9 cellular contexts compared by ENCODE assay signal in the genomic region with DNA sequence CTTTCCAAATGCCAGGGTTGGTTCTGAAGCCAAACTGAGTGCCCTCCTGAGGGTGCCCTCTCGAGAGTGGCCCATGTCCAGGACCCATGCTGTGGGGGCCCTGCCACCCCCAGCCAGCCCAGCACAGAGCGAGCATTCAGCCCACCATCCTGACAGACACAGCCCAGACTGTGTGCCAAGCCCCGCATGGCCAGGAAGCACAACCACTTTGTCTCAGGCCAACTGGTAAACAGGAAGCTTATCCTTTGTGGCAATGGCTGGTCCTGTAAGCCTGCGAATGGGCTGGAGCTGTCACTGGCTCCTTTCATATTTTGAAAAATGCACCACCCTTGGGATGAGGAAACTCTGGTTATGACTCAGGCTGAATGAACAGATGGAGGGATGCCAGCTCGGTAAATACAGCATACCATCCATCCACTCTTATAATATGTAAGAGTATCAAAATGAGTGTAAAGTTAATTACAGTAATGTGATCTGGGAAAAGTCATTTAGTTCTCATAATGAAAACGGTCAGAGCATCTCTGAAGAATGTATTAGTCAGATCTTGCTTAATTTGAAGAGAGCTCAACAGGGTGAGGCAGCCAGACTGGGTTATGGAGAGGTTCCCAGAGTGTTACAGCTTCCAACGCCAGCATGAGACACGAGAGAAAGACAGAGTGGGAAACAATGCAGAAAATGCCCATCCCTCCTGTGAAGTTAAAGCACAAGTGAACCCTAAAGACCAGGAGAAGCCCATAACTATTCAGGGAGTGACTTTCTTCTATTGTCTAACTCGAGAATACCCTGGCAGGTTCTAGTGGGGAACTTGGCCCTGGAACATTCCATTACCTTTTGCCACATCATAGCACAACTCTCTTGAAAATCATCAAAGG.
DNase-seq lines count a peak whose midpoint lies in the region; ATAC-seq, FAIRE-seq and TF ChIP-seq lines count a peak whose summit lies in the region.
"Had no signal": no experiment of that assay in that cellular context is flagged by ENCODE, and none has a peak within 500 bp of the region (broad histone marks: within the 10 kb centered on the region; RNA-seq: fewer than 3 reads in every experiment).

No MANE protein-coding gene starts in this region.

- no peaks in the 10 kb centered on the region for H3K9me3 Mint-ChIP-seq in CD8-positive, alpha-beta T cell

- TF ChIP-seq CTCF in CD8-positive, alpha-beta T cell (IDR thresholded peaks at IDR 0.05): no peak
- no peak for TF ChIP-seq CTCF in GM20000 (IDR thresholded peaks at IDR 0.05; ENCODE audit: extremely low read depth, missing control alignments)
- no peak; the same call in 1 of the 2 replicates for TF ChIP-seq CTCF in KMS-11 (conservative IDR thresholded peaks at IDR 0.05; ENCODE audit: low read depth, low read length)
- TF ChIP-seq CTCF in SU-DHL-6 (IDR thresholded peaks at IDR 0.05; ENCODE audit: insufficient read depth, low read length, poor library complexity, severe bottlenecking): no peak
- no peak for TF ChIP-seq CTCF in mammary epithelial cell (conservative IDR thresholded peaks at IDR 0.05 in 1 of 2, IDR thresholded peaks at IDR 0.05 in 1 of 2; ENCODE audit: extremely low read depth in 1 of 2, insufficient read depth in 1 of 2, low read depth in 1 of 2, low read length in 2 of 2)

- peaks cover 33% of the 10 kb centered on the region for H3K36me3 Mint-ChIP-seq in CD8-positive, alpha-beta T cell

- CTCF ChIA-PET in CD8-positive, alpha-beta T cell (lab: Charles Lee): interaction anchor here (1.2 to 12.1 kb wide), 13 partner anchors 9 to 63 kb away, joined by 3 to 134 read pairs (median 6); a partner anchor contains a TSS
- CTCF ChIA-PET in mammary epithelial cell (lab: Charles Lee; ENCODE audit: low non-redundant PET): interaction anchor here (0.5 to 0.8 kb wide), 3 partner anchors 65 to 191 kb away, joined by 4 to 8 read pairs (median 4); a partner anchor contains a TSS

- no peaks in the 10 kb centered on the region for H3K27me3 Mint-ChIP-seq in CD8-positive, alpha-beta T cell (ENCODE audit: low read depth)

- H4K20me1 ChIP-seq in KMS-11 (ENCODE audit: insufficient read depth): no peaks in the 10 kb centered on the region
- H4K20me1 ChIP-seq in SU-DHL-6 (ENCODE audit: low read depth, low read length): no peaks in the 10 kb centered on the region
- H4K20me1 ChIP-seq in mammary epithelial cell (ENCODE audit: insufficient read depth, low read length): no peaks in the 10 kb centered on the region

- H3K9me2 ChIP-seq in SU-DHL-6 (replicated peaks; ENCODE audit: insufficient read depth, low read length): no peaks in the 10 kb centered on the region

- H3K9ac ChIP-seq in KMS-11 (peak overlapping the region; percentile 10; the same call in 1 of the 2 replicates), SU-DHL-6 (ENCODE audit: low read length) (peak overlapping the region; percentile 70), mammary epithelial cell (ENCODE audit: insufficient read depth, low read length) (peak overlapping the region; percentile 63)

- no peaks in the 10 kb centered on the region for H3K36me3 ChIP-seq in CD8-positive, alpha-beta T cell (ENCODE audit: insufficient read depth, low read length)
- H3K36me3 ChIP-seq in KMS-11 (ENCODE audit: insufficient read depth) (no peaks in the 10 kb centered on the region; the same call in 1 of the 2 replicates), SU-DHL-6 (ENCODE audit: low read length) (no peaks in the 10 kb centered on the region), mammary epithelial cell (ENCODE audit: insufficient read depth, low read length) (peaks cover 8% of the 10 kb centered on the region), small intestine (ENCODE audit: control insufficient read depth in 2 of 2, insufficient read depth in 2 of 2, low read length in 2 of 2) (peaks cover 0 to 2% of the 10 kb centered on the region in 2 donors)

- peaks cover 91% of the 10 kb centered on the region for H3K4me1 ChIP-seq in CD8-positive, alpha-beta T cell (ENCODE audit: insufficient read depth, low read length)
- peaks cover 89% of the 10 kb centered on the region for H3K4me1 ChIP-seq in KMS-11 (ENCODE audit: low read depth, poor library complexity, severe bottlenecking)
- H3K4me1 ChIP-seq in mammary epithelial cell (ENCODE audit: insufficient read depth, low read length): peaks cover 59% of the 10 kb centered on the region
- H3K4me1 ChIP-seq in small intestine (ENCODE audit: control insufficient read depth in 2 of 2, insufficient read depth in 1 of 2, low read depth in 1 of 2, low read length in 1 of 2): peaks cover 0 to 17% of the 10 kb centered on the region in 2 donors

- POLR2A ChIA-PET in CD8-positive, alpha-beta T cell (lab: Charles Lee): interaction anchor here (1.0 to 9.7 kb wide), 11 partner anchors 8 to 63 kb away, joined by 3 to 151 read pairs (median 8); a partner anchor contains a TSS

- peak overlapping the region; percentile 75 for H3K27ac ChIP-seq in CD8-positive, alpha-beta T cell (ENCODE audit: low read depth, low read length)
- H3K27ac ChIP-seq in KMS-11 (peak overlapping the region; percentile 67), SU-DHL-6 (ENCODE audit: low read depth, low read length) (peak overlapping the region; percentile 98), mammary epithelial cell (ENCODE audit: insufficient read depth, low read depth, low read length) (peak overlapping the region; percentile 91), small intestine (ENCODE audit: low read depth in 1 of 2, low read length in 1 of 2) (peak overlapping the region; percentile 67 to 96)
- H3K27ac ChIP-seq: VCaP had no signal

- H2AFZ ChIP-seq in KMS-11 (ENCODE audit: low read depth) (no peak overlapping the region), SU-DHL-6 (ENCODE audit: low read depth, low read length, severe bottlenecking) (no peak overlapping the region), mammary epithelial cell (ENCODE audit: low read depth, low read length) (peak overlapping the region; percentile 31)

- FAIRE-seq in small intestine (lab: Jason Lieb, UNC): no peak

- H3K4me1 Mint-ChIP-seq in CD8-positive, alpha-beta T cell (ENCODE audit: low read depth): peaks cover 97% of the 10 kb centered on the region

- H3K27ac Mint-ChIP-seq in CD8-positive, alpha-beta T cell: peak overlapping the region; percentile 100

- peaks cover 42% of the 10 kb centered on the region; the same call in 1 of the 2 replicates for H3K79me2 ChIP-seq in KMS-11 (ENCODE audit: insufficient read depth, low read depth)
- peaks cover 32% of the 10 kb centered on the region for H3K79me2 ChIP-seq in SU-DHL-6 (ENCODE audit: insufficient read depth, low read length)
- peaks cover 40% of the 10 kb centered on the region for H3K79me2 ChIP-seq in mammary epithelial cell (ENCODE audit: insufficient read depth, low read length)

- intact Hi-C loops in CD8-positive, alpha-beta T cell (cut with DNase I, micrococcal nuclease): loop anchor here (1.0 to 2.0 kb wide), 5 partner anchors 10 to 65 kb away; a partner anchor contains a TSS
- intact Hi-C loops in mammary epithelial cell (cut with micrococcal nuclease): loop anchor here (1.0 to 5.0 kb wide), 5 partner anchors 11 to 189 kb away; no protein-coding TSS in a partner anchor

- in situ Hi-C loops in mammary epithelial cell (cut with MboI; ENCODE audit: low sequenced_read_pairs in 2 of 2): no loop called here

- WGBS in mammary epithelial cell (ENCODE audit: low coverage, missing lambda C conversion rate): 3% methylated on average over 9 of the region's 9 CpGs
- WGBS in small intestine, 3 donors: 31 to 69% (median 53%) methylated on average over 9 of the region's 9 CpGs

- H3K9me3 ChIP-seq in CD8-positive, alpha-beta T cell (ENCODE audit: low read length): no peaks in the 10 kb centered on the region
- H3K9me3 ChIP-seq in SU-DHL-6 (ENCODE audit: insufficient read depth, low read length): no peaks in the 10 kb centered on the region
- no peaks in the 10 kb centered on the region for H3K9me3 ChIP-seq in mammary epithelial cell (replicated peaks; ENCODE audit: insufficient read depth, low read length)
- H3K9me3 ChIP-seq in small intestine (ENCODE audit: control insufficient read depth, low read depth): no peaks in the 10 kb centered on the region

- peak in 5 of 7 experiments; percentile 42 to 70 (median 54) for DNase-seq in CD8-positive, alpha-beta T cell
- DNase-seq in GM20000 (ENCODE audit: low spot score): peak; percentile 31
- peak; percentile 97 for DNase-seq in mammary epithelial cell
- DNase-seq in inferior parietal cortex (ENCODE audit: extremely low spot score): peak; percentile 65
- no peak for DNase-seq in small intestine

- BruUV-seq in mammary epithelial cell (replicated peaks; lab: Mats Ljungman, UMichigan): no TSS peak

- no peaks in the 10 kb centered on the region for H3K27me3 ChIP-seq in CD8-positive, alpha-beta T cell (ENCODE audit: insufficient read depth, low read length)
- H3K27me3 ChIP-seq in KMS-11 (ENCODE audit: insufficient read depth, low read depth) (no peaks in the 10 kb centered on the region), SU-DHL-6 (ENCODE audit: low read length) (no peaks in the 10 kb centered on the region), mammary epithelial cell (ENCODE audit: insufficient read depth, low read length) (no peaks in the 10 kb centered on the region), small intestine (ENCODE audit: control insufficient read depth in 2 of 2, insufficient read depth in 2 of 2, low read length in 2 of 2) (no peaks in the 10 kb centered on the region)

- H3K4me2 ChIP-seq in KMS-11: peak overlapping the region; percentile 93
- peak overlapping the region; percentile 96 for H3K4me2 ChIP-seq in SU-DHL-6 (ENCODE audit: low read depth, low read length, poor library complexity, severe bottlenecking)
- H3K4me2 ChIP-seq in mammary epithelial cell (ENCODE audit: insufficient read depth, low read depth, low read length): peak overlapping the region; percentile 79

- peaks cover 86% of the 10 kb centered on the region for H3F3A ChIP-seq in SU-DHL-6 (ENCODE audit: insufficient read depth)

- ATAC-seq in CD8-positive, alpha-beta T cell: peak; percentile 13
- ATAC-seq in GM21526 (IDR thresholded peaks at IDR 0.05; ENCODE audit: low FRiP score, unreplicated experiment): no peak

- dilution Hi-C loops in mammary epithelial cell (cut with HindIII; ENCODE audit: low sequenced_read_pairs): loop anchor here (5.0 kb wide), 1 partner anchor 61 kb away; no protein-coding TSS in a partner anchor

- H3K4me3 Mint-ChIP-seq in CD8-positive, alpha-beta T cell: peak overlapping the region; percentile 77

- peak overlapping the region; percentile 42 for H3K4me3 ChIP-seq in CD8-positive, alpha-beta T cell (ENCODE audit: low read depth, low read length)
- H3K4me3 ChIP-seq in KMS-11 (IDR thresholded peaks at IDR 0.05; ENCODE audit: insufficient read depth, low read depth, low read length) (no peak overlapping the region), SU-DHL-6 (ENCODE audit: insufficient read depth, low read length, poor library complexity, severe bottlenecking) (peak overlapping the region; percentile 21), mammary epithelial cell (replicated peaks in 1 of 3; ENCODE audit: insufficient read depth in 1 of 3, low read depth in 2 of 3, low read length in 3 of 3) (peak overlapping the region in 1 of 3 experiments; percentile 26), small intestine (ENCODE audit: low read depth in 1 of 2, low read length in 2 of 2) (no peak overlapping the region)

Comparison
In these comparisons a context has a peak if more than half of its experiments do, and no peak if none do; other contexts are left out.
1. H3K4me3 ChIP-seq: peak in CD8-positive, alpha-beta T cell (single experiment) and SU-DHL-6 (single experiment); none in KMS-11 (single experiment) and small intestine (0 of 2).
2. H3K9ac ChIP-seq: peak in every context shown above with its lines; median percentile 70 in SU-DHL-6; 63 in mammary epithelial cell; 10 in KMS-11.
3. Peak in every context shown above with its lines, with median percentiles within 50 percentile points of each other: H3K27ac ChIP-seq and H3K4me2 ChIP-seq.